2 cellular contexts compared by ENCODE assay signal in the genomic region with DNA sequence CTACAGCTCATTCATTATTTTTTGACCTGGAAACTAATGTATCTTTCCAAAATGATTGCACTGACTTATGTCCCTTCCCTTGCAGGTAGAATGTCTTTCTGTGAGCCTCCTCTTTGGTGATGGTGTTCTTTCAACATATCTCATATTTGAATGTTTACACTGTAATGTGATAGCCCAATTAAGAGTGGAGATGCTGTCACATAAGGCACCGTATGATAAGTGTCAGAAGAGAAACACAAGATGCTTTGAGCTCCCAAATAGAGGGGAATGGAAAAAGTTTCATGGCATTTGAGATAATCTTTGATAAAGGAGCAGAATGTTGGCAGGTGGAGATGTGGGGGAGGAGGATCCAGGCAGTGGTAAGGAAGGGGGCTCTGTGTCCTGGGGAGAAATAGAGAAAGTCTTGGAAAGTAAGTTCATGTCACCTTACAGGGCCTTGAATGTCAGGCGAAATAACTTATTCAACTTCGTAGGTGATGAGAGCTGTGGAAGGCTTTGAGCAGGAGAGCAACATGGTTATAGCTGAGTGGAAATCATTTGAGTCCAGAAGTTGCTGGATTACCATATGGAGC.
TF ChIP-seq lines count a peak whose summit lies in the region.

No MANE protein-coding gene starts in this region.

TF ChIP-seq in HEK293T, 16 proteins besides CTCF, POLR2A, EP300 and RAD21:
- TF ChIP-seq, protein P1, sequence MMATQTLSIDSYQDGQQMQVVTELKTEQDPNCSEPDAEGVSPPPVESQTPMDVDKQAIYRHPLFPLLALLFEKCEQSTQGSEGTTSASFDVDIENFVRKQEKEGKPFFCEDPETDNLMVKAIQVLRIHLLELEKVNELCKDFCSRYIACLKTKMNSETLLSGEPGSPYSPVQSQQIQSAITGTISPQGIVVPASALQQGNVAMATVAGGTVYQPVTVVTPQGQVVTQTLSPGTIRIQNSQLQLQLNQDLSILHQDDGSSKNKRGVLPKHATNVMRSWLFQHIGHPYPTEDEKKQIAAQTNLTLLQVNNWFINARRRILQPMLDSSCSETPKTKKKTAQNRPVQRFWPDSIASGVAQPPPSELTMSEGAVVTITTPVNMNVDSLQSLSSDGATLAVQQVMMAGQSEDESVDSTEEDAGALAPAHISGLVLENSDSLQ (IDR thresholded peaks at IDR 0.05): peak; percentile 37; the same call in 1 of the 2 replicates
- TF ChIP-seq ZNF384 (IDR thresholded peaks at IDR 0.05) (no peak), FOXK2 (IDR thresholded peaks at IDR 0.05) (no peak), SP1 (IDR thresholded peaks at IDR 0.05) (no peak), ARNT (IDR thresholded peaks at IDR 0.05) (no peak)

TF ChIP-seq in liver, 16 proteins besides CTCF, POLR2A, EP300 and RAD21:
- TF ChIP-seq SP1 (IDR thresholded peaks at IDR 0.05) (no peak), MAX (IDR thresholded peaks at IDR 0.05) (no peak), JUND (IDR thresholded peaks at IDR 0.05) (no peak), FOXA1 (IDR thresholded peaks at IDR 0.05) (no peak), TAF1 (conservative IDR thresholded peaks at IDR 0.05) (no peak), YY1 (IDR thresholded peaks at IDR 0.05) (no peak), NR2F2 (IDR thresholded peaks at IDR 0.05) (no peak), GABPA (IDR thresholded peaks at IDR 0.05 in 1 of 2, conservative IDR thresholded peaks at IDR 0.05 in 1 of 2) (no peak)
- TF ChIP-seq, protein P2, sequence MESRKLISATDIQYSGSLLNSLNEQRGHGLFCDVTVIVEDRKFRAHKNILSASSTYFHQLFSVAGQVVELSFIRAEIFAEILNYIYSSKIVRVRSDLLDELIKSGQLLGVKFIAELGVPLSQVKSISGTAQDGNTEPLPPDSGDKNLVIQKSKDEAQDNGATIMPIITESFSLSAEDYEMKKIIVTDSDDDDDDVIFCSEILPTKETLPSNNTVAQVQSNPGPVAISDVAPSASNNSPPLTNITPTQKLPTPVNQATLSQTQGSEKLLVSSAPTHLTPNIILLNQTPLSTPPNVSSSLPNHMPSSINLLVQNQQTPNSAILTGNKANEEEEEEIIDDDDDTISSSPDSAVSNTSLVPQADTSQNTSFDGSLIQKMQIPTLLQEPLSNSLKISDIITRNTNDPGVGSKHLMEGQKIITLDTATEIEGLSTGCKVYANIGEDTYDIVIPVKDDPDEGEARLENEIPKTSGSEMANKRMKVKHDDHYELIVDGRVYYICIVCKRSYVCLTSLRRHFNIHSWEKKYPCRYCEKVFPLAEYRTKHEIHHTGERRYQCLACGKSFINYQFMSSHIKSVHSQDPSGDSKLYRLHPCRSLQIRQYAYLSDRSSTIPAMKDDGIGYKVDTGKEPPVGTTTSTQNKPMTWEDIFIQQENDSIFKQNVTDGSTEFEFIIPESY (IDR thresholded peaks at IDR 0.05): no peak
TF ChIP-seq in liver: peak in this region for 0.
